ENCODE assay signal across 20 cellular contexts in the genomic region with DNA sequence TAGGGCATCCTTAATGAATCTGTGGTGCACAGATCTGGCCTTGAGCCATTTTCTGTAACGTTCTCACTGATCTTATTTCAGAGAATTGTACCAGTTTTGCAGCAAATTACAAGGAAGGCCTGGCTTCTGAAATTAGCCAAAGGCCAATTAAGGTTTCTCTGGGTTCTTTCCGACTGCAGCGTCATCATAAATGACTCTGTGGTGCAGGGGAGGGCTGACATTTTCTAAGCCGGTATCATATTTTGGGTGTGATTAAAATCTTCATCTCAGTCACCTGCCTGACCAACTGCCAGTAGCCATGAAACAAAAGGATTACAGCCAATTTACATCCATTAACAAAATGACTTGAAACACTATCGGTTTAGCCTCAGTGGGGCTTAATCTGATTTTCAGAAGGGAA.
DNase-seq lines count a peak whose midpoint lies in the region; TF ChIP-seq lines count a peak whose summit lies in the region.
"Had no signal": no experiment of that assay in that cellular context is flagged by ENCODE, and none has a peak within 500 bp of the region (broad histone marks: within the 10 kb centered on the region; RNA-seq: fewer than 3 reads in every experiment).

No MANE protein-coding gene starts in this region.

- H3K79me2 ChIP-seq in KMS-11 (ENCODE audit: insufficient read depth, low read depth) = no peaks in the 10 kb centered on the region

- H3K9ac ChIP-seq in KMS-11 = no peak overlapping the region

- no peak overlapping the region for H3K4me3 ChIP-seq in KMS-11 (IDR thresholded peaks at IDR 0.05; ENCODE audit: insufficient read depth, low read depth, low read length)
- H3K4me3 ChIP-seq: A549, GM12878, MG63, PC-9, SJSA1 had no signal

- TF ChIP-seq CTCF in KMS-11 (conservative IDR thresholded peaks at IDR 0.05; ENCODE audit: low read depth, low read length) = no peak

- H3K27me3 ChIP-seq in KMS-11 (ENCODE audit: insufficient read depth, low read depth) = no peaks in the 10 kb centered on the region
- H3K27me3 ChIP-seq: MG63, SJSA1 had no signal

- H2AFZ ChIP-seq in KMS-11 (ENCODE audit: low read depth) = peak overlapping the region; percentile 2; the same call in 1 of the 2 replicates
- H2AFZ ChIP-seq: PC-9 had no signal

- H3K36me3 ChIP-seq in KMS-11 (ENCODE audit: insufficient read depth) = no peaks in the 10 kb centered on the region; the same call in 1 of the 2 replicates
- H3K36me3 ChIP-seq: MG63, SJSA1 had no signal

- H4K20me1 ChIP-seq in KMS-11 (ENCODE audit: insufficient read depth) = no peaks in the 10 kb centered on the region

- DNase-seq in D341Med (ENCODE audit: low spot score) = peak; percentile 48
- peak; percentile 92 for DNase-seq in NCI-H82 (lab: John Stamatoyannopoulos, UW)
- DNase-seq in cerebellar cortex (ENCODE audit: low spot score) = peak; percentile 51
- DNase-seq in cardiac septum (ENCODE audit: low spot score) = no peak
- DNase-seq in pons (ENCODE audit: low spot score) = no peak
- no peak for DNase-seq in stimulated activated CD4-positive, alpha-beta T cell treated with anti-CD3 and anti-CD28 coated beads, Interleukin-2, amount 100 ng/mL, for 48 hours
- DNase-seq: CD8-positive, alpha-beta memory T cell; DMS53; KBM-7; MG63; NCI-H1417 treated with DMSO at 0.1 percent for 48 hours; NCI-H187 treated with DMSO at 0.1 percent for 48 hours; NCI-H2171 treated with DMSO at 0.1 percent for 48 hours; NCI-H524 treated with DMSO at 0.1 percent for 48 hours; NK-92 treated with Interleukin-12 subunit alpha and Interleukin-12 subunit beta, amount 100 ng/mL, for 24 hours; PC-9 had no signal

- intact Hi-C loops in cardiac septum (cut with DNase I) = no loop called here

- H3K4me2 ChIP-seq in KMS-11 = peak overlapping the region; percentile 36; the same call in 1 of the 2 replicates
- H3K4me2 ChIP-seq: A549, PC-9 had no signal

- peaks cover 28% of the 10 kb centered on the region for H3K4me1 ChIP-seq in KMS-11 (ENCODE audit: low read depth, poor library complexity, severe bottlenecking)
- H3K4me1 ChIP-seq: A549, SJSA1 had no signal

- peak overlapping the region; percentile 43; the same call in 1 of the 2 replicates for H3K27ac ChIP-seq in KMS-11
- H3K27ac ChIP-seq: A549, PC-9, SJSA1 had no signal

Comparison
In these comparisons a context has a peak if more than half of its experiments do, and no peak if none do; other contexts are left out.
1. DNase-seq: peak in D341Med (single experiment), NCI-H82 (single experiment) and cerebellar cortex (single experiment); none in cardiac septum (single experiment), pons (single experiment) and stimulated activated CD4-positive, alpha-beta T cell treated with anti-CD3 and anti-CD28 coated beads, Interleukin-2, amount 100 ng/mL, for 48 hours (0 of 2).